8 cellular contexts compared by ENCODE assay signal in genomic region chr2:32356735-32357544, GRCh38. TPM values are rescaled to one million over a fixed set of nuclear protein-coding genes. Genes with fewer than 3 reads are reported as not detected.
DNase-seq lines count a peak whose midpoint lies in the region; ATAC-seq and TF ChIP-seq lines count a peak whose summit lies in the region.

Gene BIRC6, plus strand, starts transcription at chr2:32357023. Its CDS starts 139 bp downstream, at chr2:32357162.

- TF ChIP-seq CTCF in left lung (IDR thresholded peaks at IDR 0.05) = peak in 1 of 2 donors; percentile 35

- H3K27me3 ChIP-seq in left lung = no peaks in the 10 kb centered on the region

- peak within 1 kb of the TSS; percentile 94 for H3K4me3 Mint-ChIP-seq in dendritic cell treated with granulocyte-macrophage colony-stimulating factor and Interleukin-4, amounts not matched to agents 40 ng/mL and 50 ng/mL, for 4 days

- peak; percentile 98 for DNase-seq in CD1c-positive myeloid dendritic cell (ENCODE audit: extremely low spot score)
- DNase-seq in NCI-H774 (lab: John Stamatoyannopoulos, UW) = peak; percentile 97
- DNase-seq in activated CD4-positive, alpha-beta T cell treated with anti-CD3 and anti-CD28 coated beads, Interleukin-2, amount 50 U/mL, for 4 hours = peak; percentile 85
- peak; percentile 99 to 100 for DNase-seq in left lung
- peak; percentile 81 for DNase-seq in stimulated activated CD4-positive, alpha-beta T cell treated with anti-CD3 and anti-CD28 coated beads, Interleukin-2, amount 100 ng/mL, for 4 hours (ENCODE audit: low read depth)

- peaks cover 34% of the 10 kb centered on the region for H3K36me3 Mint-ChIP-seq in dendritic cell treated with granulocyte-macrophage colony-stimulating factor and Interleukin-4, amounts not matched to agents 40 ng/mL and 50 ng/mL, for 4 days (ENCODE audit: low read depth)

- peaks cover 0 to 39% of the 10 kb centered on the region in 2 donors for H3K4me1 ChIP-seq in left lung

- peak within 1 kb of the TSS; percentile 94 for H3K27ac Mint-ChIP-seq in dendritic cell treated with granulocyte-macrophage colony-stimulating factor and Interleukin-4, amounts not matched to agents 40 ng/mL and 50 ng/mL, for 4 days

- H3K4me3 ChIP-seq in left lung = peak within 1 kb of the TSS; percentile 99

- peaks cover 34% of the 10 kb centered on the region for H3K4me1 Mint-ChIP-seq in dendritic cell treated with granulocyte-macrophage colony-stimulating factor and Interleukin-4, amounts not matched to agents 40 ng/mL and 50 ng/mL, for 4 days (ENCODE audit: low read depth)

- intact Hi-C loops in dendritic cell treated with granulocyte-macrophage colony-stimulating factor and Interleukin-4, amounts not matched to agents 40 ng/mL and 50 ng/mL, for 4 days (cut with micrococcal nuclease) = loop anchor here (5.0 kb wide), 2 partner anchors 80 to 295 kb away; partner anchors contain the start of genes SPAST and YIPF4
- intact Hi-C loops in left lung (cut with DNase I) = no loop called here

- no peaks in the 10 kb centered on the region for H3K9me3 ChIP-seq in left lung

- no peaks in the 10 kb centered on the region for H3K36me3 ChIP-seq in left lung

- peak within 1 kb of the TSS; percentile 93 to 94 for H3K27ac ChIP-seq in left lung

- no peaks in the 10 kb centered on the region for H3K9me3 Mint-ChIP-seq in dendritic cell treated with granulocyte-macrophage colony-stimulating factor and Interleukin-4, amounts not matched to agents 40 ng/mL and 50 ng/mL, for 4 days

- peak; percentile 80 for ATAC-seq in GM19438 (IDR thresholded peaks at IDR 0.05; ENCODE audit: low read depth, unreplicated experiment)
- peak; percentile 77 for ATAC-seq in HG03571 (IDR thresholded peaks at IDR 0.05; ENCODE audit: unreplicated experiment)
- peak; percentile 96 for ATAC-seq in left lung

- no peaks in the 10 kb centered on the region for H3K27me3 Mint-ChIP-seq in dendritic cell treated with granulocyte-macrophage colony-stimulating factor and Interleukin-4, amounts not matched to agents 40 ng/mL and 50 ng/mL, for 4 days

RNA-seq across cellular contexts. Expression of gene BIRC6, which starts in this region (rescaled TPM):
- total RNA-seq in left lung = 10 to 100 TPM; 71.7 to 94.6 TPM

Comparison
In these comparisons a context has a peak if more than half of its experiments do, and no peak if none do; other contexts are left out.
1. Peak in every context shown above with its lines: DNase-seq, ATAC-seq, H3K4me3 ChIP-seq and H3K27ac ChIP-seq.